Comparison of ENCODE assay signal across 1 cellular context in genomic region chr17:8160224-8160577, GRCh38.
TF ChIP-seq lines count a peak whose summit lies in the region.

No MANE protein-coding gene starts in this region.

TF ChIP-seq in IMR-90, 13 proteins besides CTCF, POLR2A, EP300 and RAD21:
- TF ChIP-seq RCOR1 (IDR thresholded peaks at IDR 0.05; ENCODE audit: insufficient replicate concordance, low read length) (no peak), NFE2L2 (IDR thresholded peaks at IDR 0.05; ENCODE audit: low read depth, low read length) (no peak)
